In the genomic region with DNA sequence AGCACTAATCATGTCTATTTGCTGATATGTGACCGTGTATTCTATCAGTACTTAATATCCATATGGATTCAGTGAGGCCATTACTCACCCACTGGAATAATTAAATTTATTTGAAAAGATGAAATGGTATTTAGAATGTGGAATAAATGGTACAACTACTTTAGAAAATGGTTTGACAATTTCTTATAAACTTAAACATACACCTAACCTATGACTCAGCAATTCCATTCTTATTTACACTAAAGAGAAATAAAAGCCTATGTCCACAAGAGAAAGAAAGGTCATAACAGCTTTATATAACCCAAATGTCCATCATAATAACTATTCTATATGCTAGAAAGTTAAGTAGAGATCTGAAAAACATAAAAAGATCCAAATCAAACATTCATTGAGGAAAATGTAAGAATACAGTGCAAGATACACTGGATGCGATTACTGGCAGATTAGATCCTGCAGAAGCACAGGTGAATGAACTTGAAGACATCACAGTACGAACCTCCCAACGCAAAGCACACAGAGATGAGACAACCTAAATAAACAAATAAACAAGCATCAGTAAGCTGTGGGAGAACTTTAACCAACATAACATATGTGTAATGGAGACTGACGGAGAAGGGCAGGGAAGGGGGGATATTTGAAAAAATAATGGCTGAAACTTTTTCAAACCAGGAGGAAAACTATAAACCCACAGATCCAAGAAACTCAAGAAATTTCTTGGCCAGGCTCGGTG, we compare ENCODE assay signal across 2 cellular contexts.
TF ChIP-seq lines count a peak whose summit lies in the region.

No MANE protein-coding gene starts in this region.

TF ChIP-seq in A549, 52 proteins besides CTCF, POLR2A, EP300 and RAD21:
- TF ChIP-seq KDM1A (IDR thresholded peaks at IDR 0.05; ENCODE audit: low read depth) (no peak), NFE2L2 (conservative IDR thresholded peaks at IDR 0.05; ENCODE audit: low read length) (peak; percentile 83), JUNB (IDR thresholded peaks at IDR 0.05) (no peak), MYC (IDR thresholded peaks at IDR 0.05; ENCODE audit: borderline replicate concordance, low read length) (no peak), MAFK (IDR thresholded peaks at IDR 0.05; ENCODE audit: partially characterized antibody) (peak; percentile 95), BHLHE40 (IDR thresholded peaks at IDR 0.05; ENCODE audit: low read depth, low read length) (no peak), TFCP2L1 (CRISPR knock-in tag; IDR thresholded peaks at IDR 0.05) (no peak), JUN (IDR thresholded peaks at IDR 0.05) (no peak), CBX8 (IDR thresholded peaks at IDR 0.05) (no peak), CHD2 (IDR thresholded peaks at IDR 0.05; ENCODE audit: low read length, partially characterized antibody) (no peak), GATA3 (IDR thresholded peaks at IDR 0.05; ENCODE audit: borderline replicate concordance) (no peak; the same call in 1 of the 2 replicates), FOSL2 (IDR thresholded peaks at IDR 0.05) (no peak), FOSL2 (CRISPR knock-in tag; IDR thresholded peaks at IDR 0.05) (peak; percentile 36; the same call in 1 of the 2 replicates), HOXB13 (CRISPR knock-in tag; IDR thresholded peaks at IDR 0.05; ENCODE audit: low read depth) (no peak)
- TF ChIP-seq, protein P1, sequence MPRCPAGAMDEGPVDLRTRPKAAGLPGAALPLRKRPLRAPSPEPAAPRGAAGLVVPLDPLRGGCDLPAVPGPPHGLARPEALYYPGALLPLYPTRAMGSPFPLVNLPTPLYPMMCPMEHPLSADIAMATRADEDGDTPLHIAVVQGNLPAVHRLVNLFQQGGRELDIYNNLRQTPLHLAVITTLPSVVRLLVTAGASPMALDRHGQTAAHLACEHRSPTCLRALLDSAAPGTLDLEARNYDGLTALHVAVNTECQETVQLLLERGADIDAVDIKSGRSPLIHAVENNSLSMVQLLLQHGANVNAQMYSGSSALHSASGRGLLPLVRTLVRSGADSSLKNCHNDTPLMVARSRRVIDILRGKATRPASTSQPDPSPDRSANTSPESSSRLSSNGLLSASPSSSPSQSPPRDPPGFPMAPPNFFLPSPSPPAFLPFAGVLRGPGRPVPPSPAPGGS (IDR thresholded peaks at IDR 0.05): no peak
- TF ChIP-seq, protein P2, sequence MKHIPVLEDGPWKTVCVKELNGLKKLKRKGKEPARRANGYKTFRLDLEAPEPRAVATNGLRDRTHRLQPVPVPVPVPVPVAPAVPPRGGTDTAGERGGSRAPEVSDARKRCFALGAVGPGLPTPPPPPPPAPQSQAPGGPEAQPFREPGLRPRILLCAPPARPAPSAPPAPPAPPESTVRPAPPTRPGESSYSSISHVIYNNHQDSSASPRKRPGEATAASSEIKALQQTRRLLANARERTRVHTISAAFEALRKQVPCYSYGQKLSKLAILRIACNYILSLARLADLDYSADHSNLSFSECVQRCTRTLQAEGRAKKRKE (CRISPR knock-in tag; IDR thresholded peaks at IDR 0.05; ENCODE audit: low read depth): no peak
- TF ChIP-seq, protein P3, sequence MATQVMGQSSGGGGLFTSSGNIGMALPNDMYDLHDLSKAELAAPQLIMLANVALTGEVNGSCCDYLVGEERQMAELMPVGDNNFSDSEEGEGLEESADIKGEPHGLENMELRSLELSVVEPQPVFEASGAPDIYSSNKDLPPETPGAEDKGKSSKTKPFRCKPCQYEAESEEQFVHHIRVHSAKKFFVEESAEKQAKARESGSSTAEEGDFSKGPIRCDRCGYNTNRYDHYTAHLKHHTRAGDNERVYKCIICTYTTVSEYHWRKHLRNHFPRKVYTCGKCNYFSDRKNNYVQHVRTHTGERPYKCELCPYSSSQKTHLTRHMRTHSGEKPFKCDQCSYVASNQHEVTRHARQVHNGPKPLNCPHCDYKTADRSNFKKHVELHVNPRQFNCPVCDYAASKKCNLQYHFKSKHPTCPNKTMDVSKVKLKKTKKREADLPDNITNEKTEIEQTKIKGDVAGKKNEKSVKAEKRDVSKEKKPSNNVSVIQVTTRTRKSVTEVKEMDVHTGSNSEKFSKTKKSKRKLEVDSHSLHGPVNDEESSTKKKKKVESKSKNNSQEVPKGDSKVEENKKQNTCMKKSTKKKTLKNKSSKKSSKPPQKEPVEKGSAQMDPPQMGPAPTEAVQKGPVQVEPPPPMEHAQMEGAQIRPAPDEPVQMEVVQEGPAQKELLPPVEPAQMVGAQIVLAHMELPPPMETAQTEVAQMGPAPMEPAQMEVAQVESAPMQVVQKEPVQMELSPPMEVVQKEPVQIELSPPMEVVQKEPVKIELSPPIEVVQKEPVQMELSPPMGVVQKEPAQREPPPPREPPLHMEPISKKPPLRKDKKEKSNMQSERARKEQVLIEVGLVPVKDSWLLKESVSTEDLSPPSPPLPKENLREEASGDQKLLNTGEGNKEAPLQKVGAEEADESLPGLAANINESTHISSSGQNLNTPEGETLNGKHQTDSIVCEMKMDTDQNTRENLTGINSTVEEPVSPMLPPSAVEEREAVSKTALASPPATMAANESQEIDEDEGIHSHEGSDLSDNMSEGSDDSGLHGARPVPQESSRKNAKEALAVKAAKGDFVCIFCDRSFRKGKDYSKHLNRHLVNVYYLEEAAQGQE (IDR thresholded peaks at IDR 0.05): no peak

TF ChIP-seq in H1, 55 proteins besides CTCF, POLR2A, EP300 and RAD21:
- TF ChIP-seq JUND (IDR thresholded peaks at IDR 0.05; ENCODE audit: low read length) (no peak), BACH1 (IDR thresholded peaks at IDR 0.05; ENCODE audit: low read length) (peak; percentile 38; the same call in 1 of the 2 replicates)
TF ChIP-seq in H1: peak in this region for 1.
